18 cellular contexts compared by ENCODE assay signal in genomic region chr5:106415541-106415940, GRCh38.
A peak's percentile ranks its signal among the peaks of the same experiment; 100 is the strongest.
DNase-seq lines count a peak whose midpoint lies in the region; ATAC-seq, FAIRE-seq and TF ChIP-seq lines count a peak whose summit lies in the region.
"Had no signal": no experiment of that assay in that cellular context is flagged by ENCODE, and none has a peak within 500 bp of the region (broad histone marks: within the 10 kb centered on the region; RNA-seq: fewer than 3 reads in every experiment).

No MANE protein-coding gene starts in this region.

- H3K27me3 ChIP-seq in breast epithelium, result no peaks in the 10 kb centered on the region
- peaks cover 3% of the 10 kb centered on the region for H3K27me3 ChIP-seq in astrocyte (ENCODE audit: insufficient read depth, low read length)

- peak overlapping the region; percentile 29 for H3K4me3 Mint-ChIP-seq in MCF 10A (ENCODE audit: unreplicated experiment)
- H3K4me3 Mint-ChIP-seq in astrocyte (ENCODE audit: unreplicated experiment), result peak overlapping the region; percentile 15
- H3K4me3 Mint-ChIP-seq in activated T-cell treated with anti-CD3 and anti-CD28 coated beads, Interleukin-2, amount 50 U/mL, for 4 hours, result no peak overlapping the region
- H3K4me3 Mint-ChIP-seq: activated CD8-positive, alpha-beta T cell treated with anti-CD3 and anti-CD28 coated beads for 36 hours had no signal

- H3K4me3 ChIP-seq in breast epithelium (no peak overlapping the region), astrocyte (ENCODE audit: insufficient read depth, low read depth, low read length) (no peak overlapping the region)

- H3K79me2 ChIP-seq in astrocyte (ENCODE audit: insufficient read depth, low read length), result no peaks in the 10 kb centered on the region

- no peaks in the 10 kb centered on the region for H3K36me3 Mint-ChIP-seq in MCF 10A (ENCODE audit: insufficient read depth, unreplicated experiment)
- H3K36me3 Mint-ChIP-seq in astrocyte (ENCODE audit: low read depth, unreplicated experiment), result no peaks in the 10 kb centered on the region
- no peaks in the 10 kb centered on the region for H3K36me3 Mint-ChIP-seq in activated T-cell treated with anti-CD3 and anti-CD28 coated beads, Interleukin-2, amount 50 U/mL, for 4 hours (ENCODE audit: insufficient read depth)

- H3K4me2 ChIP-seq in astrocyte (ENCODE audit: low read length), result peak overlapping the region; percentile 19

- no peaks in the 10 kb centered on the region for H3K9me3 Mint-ChIP-seq in MCF 10A (ENCODE audit: unreplicated experiment)
- no peaks in the 10 kb centered on the region for H3K9me3 Mint-ChIP-seq in astrocyte (ENCODE audit: unreplicated experiment)
- peaks cover 7% of the 10 kb centered on the region for H3K9me3 Mint-ChIP-seq in activated T-cell treated with anti-CD3 and anti-CD28 coated beads, Interleukin-2, amount 50 U/mL, for 4 hours

- POLR2A ChIA-PET in MCF 10A (lab: Yijun Ruan, JAX), result no interaction called here

- H3K36me3 ChIP-seq in breast epithelium (no peaks in the 10 kb centered on the region), astrocyte (ENCODE audit: insufficient read depth, low read length) (no peaks in the 10 kb centered on the region)

- no peaks in the 10 kb centered on the region for H3K4me1 ChIP-seq in breast epithelium
- peaks cover 6% of the 10 kb centered on the region for H3K4me1 ChIP-seq in astrocyte (ENCODE audit: insufficient read depth, low read length)

- H3K4me1 Mint-ChIP-seq in MCF 10A (ENCODE audit: insufficient read depth, unreplicated experiment) (peaks cover 17% of the 10 kb centered on the region), astrocyte (ENCODE audit: low read depth, unreplicated experiment) (peaks cover 17% of the 10 kb centered on the region)
- no peaks in the 10 kb centered on the region for H3K4me1 Mint-ChIP-seq in activated T-cell treated with anti-CD3 and anti-CD28 coated beads, Interleukin-2, amount 50 U/mL, for 4 hours (ENCODE audit: low read depth)

- no peak overlapping the region for H3K9ac ChIP-seq in astrocyte (ENCODE audit: low read length)

- CTCF ChIA-PET in MCF 10A (lab: Yijun Ruan, JAX), result interaction anchor here (1.0 kb wide), 1 partner anchor 146 kb away, joined by 3 read pairs; no protein-coding TSS in a partner anchor

- TF ChIP-seq CTCF in MCF 10A (IDR thresholded peaks at IDR 0.05; ENCODE audit: unreplicated experiment) (no peak), breast epithelium (IDR thresholded peaks at IDR 0.05) (no peak), astrocyte (IDR thresholded peaks at IDR 0.05; ENCODE audit: insufficient read depth, low read depth, low read length) (no peak)

- ATAC-seq in activated T-cell treated with anti-CD3 and anti-CD28 coated beads, Interleukin-2, amount 50 U/mL, for 4 hours, result no peak
- ATAC-seq in HG02798 (IDR thresholded peaks at IDR 0.05; ENCODE audit: poor library complexity, unreplicated experiment), result no peak
- ATAC-seq in stimulated activated naive CD8-positive, alpha-beta T cell treated with anti-CD3 and anti-CD28 coated beads, Interleukin-15, Interleukin-2, amounts not matched to agents 100 U/mL and 50 U/mL, for 24 hours, result no peak
- ATAC-seq: activated CD8-positive, alpha-beta T cell treated with anti-CD3 and anti-CD28 coated beads for 36 hours had no signal

- H3K9me3 ChIP-seq in breast epithelium (no peaks in the 10 kb centered on the region), astrocyte (ENCODE audit: insufficient read depth, low read depth, low read length) (no peaks in the 10 kb centered on the region)

- BruUV-seq in MCF 10A (replicated peaks; lab: Mats Ljungman, UMichigan), result no TSS peak

- H3K27me3 Mint-ChIP-seq in MCF 10A (ENCODE audit: insufficient read depth, unreplicated experiment) (no peaks in the 10 kb centered on the region), astrocyte (ENCODE audit: low read depth, unreplicated experiment) (no peaks in the 10 kb centered on the region)
- no peaks in the 10 kb centered on the region for H3K27me3 Mint-ChIP-seq in activated T-cell treated with anti-CD3 and anti-CD28 coated beads, Interleukin-2, amount 50 U/mL, for 4 hours (ENCODE audit: low read depth)
- H3K27me3 Mint-ChIP-seq: activated CD8-positive, alpha-beta T cell treated with anti-CD3 and anti-CD28 coated beads for 36 hours had no signal

- FAIRE-seq in astrocyte (lab: Jason Lieb, UNC), result peak; percentile 93
- FAIRE-seq: endothelial cell of umbilical vein had no signal

- intact Hi-C loops in MCF 10A (cut with micrococcal nuclease) (no loop called here), breast epithelium (cut with DNase I; ENCODE audit: low total_unique reads) (no loop called here)

- H4K20me1 ChIP-seq in astrocyte (ENCODE audit: insufficient read depth, low read length), result no peaks in the 10 kb centered on the region

- peak; percentile 31 for DNase-seq in MCF 10A (ENCODE audit: unreplicated experiment)
- DNase-seq in breast epithelium (ENCODE audit: low spot score in 2 of 2), result no peak
- DNase-seq in astrocyte (ENCODE audit: low read depth), result peak; percentile 94
- peak; percentile 38 for DNase-seq in hepatic stellate cell (ENCODE audit: low spot score)
- no peak for DNase-seq in activated T-cell treated with anti-CD3 and anti-CD28 coated beads, Interleukin-2, amount 50 U/mL, for 4 hours
- no peak for DNase-seq in hippocampal formation (lab: John Stamatoyannopoulos, UW)
- DNase-seq in stimulated activated naive CD8-positive, alpha-beta T cell treated with anti-CD3 and anti-CD28 coated beads, Interleukin-15, Interleukin-2, amounts not matched to agents 100 U/mL and 50 U/mL, for 24 hours, result no peak
- DNase-seq: activated CD8-positive, alpha-beta T cell treated with anti-CD3 and anti-CD28 coated beads for 36 hours; activated naive CD4-positive, alpha-beta T cell treated with Interleukin-2 at 50 U/mL for 16 hours; central memory CD4-positive, alpha-beta T cell; NCI-H1417 treated with DMSO at 0.1 percent for 48 hours; NCI-H510A treated with DMSO at 0.1 percent for 48 hours; occipital lobe; RPMI8226; substantia nigra had no signal

- no peak overlapping the region for H2AFZ ChIP-seq in astrocyte (ENCODE audit: low read depth, low read length)

- peak overlapping the region; percentile 52 for H3K27ac Mint-ChIP-seq in MCF 10A (ENCODE audit: low read depth, unreplicated experiment)
- H3K27ac Mint-ChIP-seq in astrocyte (ENCODE audit: unreplicated experiment), result peak overlapping the region; percentile 96
- H3K27ac Mint-ChIP-seq: activated CD8-positive, alpha-beta T cell treated with anti-CD3 and anti-CD28 coated beads for 36 hours had no signal

- no peak overlapping the region for H3K27ac ChIP-seq in breast epithelium
- H3K27ac ChIP-seq in astrocyte (ENCODE audit: low read depth, low read length), result no peak overlapping the region
- H3K27ac ChIP-seq: 22Rv1 had no signal

- no peak for TF ChIP-seq POLR2A in breast epithelium (IDR thresholded peaks at IDR 0.05)

Comparison
In these comparisons a context has a peak if more than half of its experiments do, and no peak if none do; other contexts are left out.
1. DNase-seq: peak in MCF 10A (single experiment), astrocyte (single experiment) and hepatic stellate cell (single experiment); none in breast epithelium (0 of 2), activated T-cell treated with anti-CD3 and anti-CD28 coated beads, Interleukin-2, amount 50 U/mL, for 4 hours (single experiment), hippocampal formation (0 of 2) and stimulated activated naive CD8-positive, alpha-beta T cell treated with anti-CD3 and anti-CD28 coated beads, Interleukin-15, Interleukin-2, amounts not matched to agents 100 U/mL and 50 U/mL, for 24 hours (single experiment).